Comparison of ENCODE assay signal across 8 cellular contexts in the genomic region with DNA sequence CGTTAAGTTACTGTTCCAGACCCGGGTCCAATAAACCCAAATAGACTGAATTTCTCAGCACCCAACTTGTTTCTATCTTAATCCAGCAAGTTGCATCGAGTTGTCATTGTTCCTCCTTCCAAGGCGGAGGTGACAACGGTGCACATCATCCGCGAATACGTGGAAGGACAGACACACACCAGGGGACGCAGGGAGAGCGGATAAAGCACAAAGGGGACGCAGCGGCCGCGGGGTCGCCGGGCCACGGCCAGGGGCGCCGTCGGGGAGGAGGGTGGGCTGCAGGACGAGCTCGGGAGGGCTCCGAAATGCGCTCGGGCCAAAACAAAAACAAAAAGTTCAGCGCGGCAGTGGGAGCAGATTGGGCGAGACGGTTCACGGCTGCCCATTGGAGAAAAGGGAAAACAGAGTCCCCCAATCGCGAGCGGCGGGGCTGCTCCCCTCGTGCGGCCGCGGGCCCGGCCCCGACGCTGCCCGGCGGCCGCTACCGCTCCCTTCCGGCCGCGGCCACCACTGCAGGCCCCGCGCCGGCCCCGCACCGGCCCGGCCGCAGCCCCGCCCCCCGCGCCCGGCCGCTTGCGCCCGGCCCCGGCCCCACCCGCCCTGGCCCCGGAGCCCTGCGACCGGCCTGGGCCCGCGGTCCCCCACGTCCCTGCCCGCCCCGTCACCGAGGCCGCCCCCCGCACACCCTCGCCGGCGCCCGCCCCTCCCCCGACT. TPM values are rescaled to one million over a fixed set of nuclear protein-coding genes. Genes with fewer than 3 reads are reported as not detected.
DNase-seq lines count a peak whose midpoint lies in the region; ATAC-seq and TF ChIP-seq lines count a peak whose summit lies in the region.

No MANE protein-coding gene starts in this region.

- 0 to 1% (median 1%) methylated on average over 50 to 76 of the region's 80 CpGs for WGBS in ovary, 3 donors
- WGBS in urinary bladder, result under 1% methylated on average over 79 of the region's 80 CpGs

- DNase-seq in CD4-positive, CD25-positive, alpha-beta regulatory T cell, result peak; percentile 51 to 66 (median 59)
- DNase-seq in HuH-7.5 (ENCODE audit: low spot score) (peak; percentile 97), SJCRH30 (peak; percentile 69 to 79), glutamatergic neuron (peak; percentile 76), ovary (peak; percentile 71 to 84 (median 78))

- H3K27ac Mint-ChIP-seq in CD4-positive, CD25-positive, alpha-beta regulatory T cell, result peak overlapping the region; percentile 89 to 98 (median 95)
- peak overlapping the region; percentile 96 for H3K27ac Mint-ChIP-seq in activated naive CD8-positive, alpha-beta T cell
- H3K27ac Mint-ChIP-seq in glutamatergic neuron (ENCODE audit: unreplicated experiment), result peak overlapping the region; percentile 100

- H3K36me3 Mint-ChIP-seq in CD4-positive, CD25-positive, alpha-beta regulatory T cell, result no peaks in the 10 kb centered on the region
- no peaks in the 10 kb centered on the region for H3K36me3 Mint-ChIP-seq in activated naive CD8-positive, alpha-beta T cell
- H3K36me3 Mint-ChIP-seq in glutamatergic neuron (ENCODE audit: unreplicated experiment), result peaks cover 4% of the 10 kb centered on the region

- peaks cover 25% of the 10 kb centered on the region for H3K27me3 Mint-ChIP-seq in CD4-positive, CD25-positive, alpha-beta regulatory T cell
- H3K27me3 Mint-ChIP-seq in activated naive CD8-positive, alpha-beta T cell, result no peaks in the 10 kb centered on the region
- peaks cover 19% of the 10 kb centered on the region for H3K27me3 Mint-ChIP-seq in glutamatergic neuron (ENCODE audit: unreplicated experiment)

- TF ChIP-seq CTCF in glutamatergic neuron (IDR thresholded peaks at IDR 0.05; ENCODE audit: partially characterized antibody, unreplicated experiment) (no peak), ovary (IDR thresholded peaks at IDR 0.05) (peak in 2 of 3 donors; percentile 31 to 38)

- H3K9me3 ChIP-seq in CD4-positive, CD25-positive, alpha-beta regulatory T cell (ENCODE audit: control insufficient read depth in 2 of 2, low read length in 2 of 2), result no peaks in the 10 kb centered on the region
- no peaks in the 10 kb centered on the region for H3K9me3 ChIP-seq in SJCRH30 (replicated peaks)
- H3K9me3 ChIP-seq in ovary, result no peaks in the 10 kb centered on the region

- H3K4me1 Mint-ChIP-seq in CD4-positive, CD25-positive, alpha-beta regulatory T cell, result peaks cover 17 to 54% (median 41%) of the 10 kb centered on the region in 4 donors
- H3K4me1 Mint-ChIP-seq in activated naive CD8-positive, alpha-beta T cell (ENCODE audit: low read depth), result peaks cover 51% of the 10 kb centered on the region
- H3K4me1 Mint-ChIP-seq in glutamatergic neuron (ENCODE audit: low read depth, unreplicated experiment), result peaks cover 29% of the 10 kb centered on the region

- TF ChIP-seq POLR2A in ovary (IDR thresholded peaks at IDR 0.05), result peak; percentile 10

- peaks cover 0 to 3% (median 0%) of the 10 kb centered on the region in 7 donors for H3K9me3 Mint-ChIP-seq in CD4-positive, CD25-positive, alpha-beta regulatory T cell
- H3K9me3 Mint-ChIP-seq in activated naive CD8-positive, alpha-beta T cell (ENCODE audit: low read depth), result no peaks in the 10 kb centered on the region
- peaks cover 19% of the 10 kb centered on the region for H3K9me3 Mint-ChIP-seq in glutamatergic neuron (ENCODE audit: unreplicated experiment)

- H3K36me3 ChIP-seq in CD4-positive, CD25-positive, alpha-beta regulatory T cell (ENCODE audit: control insufficient read depth, insufficient read depth, low read length), result no peaks in the 10 kb centered on the region
- H3K36me3 ChIP-seq in SJCRH30, result no peaks in the 10 kb centered on the region
- H3K36me3 ChIP-seq in ovary, result no peaks in the 10 kb centered on the region
- no peaks in the 10 kb centered on the region for H3K36me3 ChIP-seq in urinary bladder (ENCODE audit: insufficient read depth)

- H3K4me3 Mint-ChIP-seq in CD4-positive, CD25-positive, alpha-beta regulatory T cell, result peak overlapping the region; percentile 89 to 99 (median 96)
- H3K4me3 Mint-ChIP-seq in activated naive CD8-positive, alpha-beta T cell, result peak overlapping the region; percentile 97
- peak overlapping the region; percentile 100 for H3K4me3 Mint-ChIP-seq in glutamatergic neuron (ENCODE audit: unreplicated experiment)

- peak overlapping the region; percentile 94 for H3K4me3 ChIP-seq in CD4-positive, CD25-positive, alpha-beta regulatory T cell (ENCODE audit: low read depth, low read length)
- H3K4me3 ChIP-seq in SJCRH30, result peak overlapping the region; percentile 70
- peak overlapping the region; percentile 75 for H3K4me3 ChIP-seq in ovary
- H3K4me3 ChIP-seq in urinary bladder (ENCODE audit: low read depth, low read length), result peak overlapping the region; percentile 93

- peak; percentile 39 to 42 for ATAC-seq in CD4-positive, CD25-positive, alpha-beta regulatory T cell (ENCODE audit: low read depth in 2 of 2)
- peak; percentile 50 for ATAC-seq in GM19324 (IDR thresholded peaks at IDR 0.05; ENCODE audit: low FRiP score, unreplicated experiment)

- peak overlapping the region; percentile 76 for H3K27ac ChIP-seq in CD4-positive, CD25-positive, alpha-beta regulatory T cell (ENCODE audit: insufficient read depth, low read length, poor library complexity, severe bottlenecking)
- H3K27ac ChIP-seq in SJCRH30 (no peak overlapping the region), ovary (peak overlapping the region; percentile 96 to 100), urinary bladder (ENCODE audit: low read depth) (peak overlapping the region; percentile 100)

- intact Hi-C loops in ovary (cut with DNase I), result loop anchor here in 3 of 4 donors (5.0 to 10.0 kb wide), 2 partner anchors 85 to 232 kb away; no protein-coding TSS in a partner anchor

- H3K4me1 ChIP-seq in CD4-positive, CD25-positive, alpha-beta regulatory T cell (ENCODE audit: control insufficient read depth, insufficient read depth, low read length, poor library complexity, severe bottlenecking), result peaks cover 47% of the 10 kb centered on the region
- peaks cover 14% of the 10 kb centered on the region; the same call in 1 of the 2 replicates for H3K4me1 ChIP-seq in SJCRH30
- peaks cover 16% of the 10 kb centered on the region for H3K4me1 ChIP-seq in ovary (ENCODE audit: insufficient read depth)
- no peaks in the 10 kb centered on the region for H3K4me1 ChIP-seq in urinary bladder (ENCODE audit: insufficient read depth)

- H3K27me3 ChIP-seq in CD4-positive, CD25-positive, alpha-beta regulatory T cell (ENCODE audit: control insufficient read depth, insufficient read depth, low read length), result no peaks in the 10 kb centered on the region
- H3K27me3 ChIP-seq in SJCRH30 (no peaks in the 10 kb centered on the region), ovary (no peaks in the 10 kb centered on the region)

- TF ChIP-seq EP300 in ovary (IDR thresholded peaks at IDR 0.05), result no peak

RNA-seq across cellular contexts. Expression of a gene that starts 0.5 kb away (rescaled TPM):
- 43.1 TPM for total RNA-seq in CD4-positive, CD25-positive, alpha-beta regulatory T cell
- 10 to 100 TPM; 31.6 to 42.8 (median 35.7) TPM for polyA plus RNA-seq in CD4-positive, CD25-positive, alpha-beta regulatory T cell
- 26.6 and 31.4 TPM in 2 replicates for total RNA-seq in SJCRH30 (2014; rRNA removed; shearing (Covaris generic))
- total RNA-seq in glutamatergic neuron (ENCODE audit: unreplicated experiment) (77.4 TPM), ovary (10 to 100 TPM; 25.5 to 59.1 (median 50.6) TPM), urinary bladder (78.5 TPM)
- polyA plus RNA-seq in ovary (10 to 100 TPM; 25.5 to 36.8 TPM), urinary bladder (24.5 TPM)

RNA-seq across cellular contexts. Expression of a gene that starts 59.2 kb away (rescaled TPM):
- 9.4 TPM for total RNA-seq in CD4-positive, CD25-positive, alpha-beta regulatory T cell
- polyA plus RNA-seq in CD4-positive, CD25-positive, alpha-beta regulatory T cell, result 10 to 100 TPM in 1 of 4 donors, 1 to 10 TPM in 3; 6.6 to 11.0 (median 8.7) TPM
- 26.5 and 30.7 TPM in 2 replicates for total RNA-seq in SJCRH30 (2014; rRNA removed; shearing (Covaris generic))
- 58.4 TPM for total RNA-seq in glutamatergic neuron (ENCODE audit: unreplicated experiment)
- total RNA-seq in ovary, result 10 to 100 TPM; 17.3 to 47.3 (median 34.1) TPM
- 10 to 100 TPM; 14.7 to 16.1 TPM for polyA plus RNA-seq in ovary
- total RNA-seq in urinary bladder, result 21.7 TPM
- 29.0 TPM for polyA plus RNA-seq in urinary bladder
